ENCODE assay signal across 8 cellular contexts in genomic region chr6:116847234-116847633, GRCh38. TPM values are rescaled to one million over a fixed set of nuclear protein-coding genes. Genes with fewer than 3 reads are reported as not detected.
A peak's percentile ranks its signal among the peaks of the same experiment; 100 is the strongest.
DNase-seq lines count a peak whose midpoint lies in the region; ATAC-seq and TF ChIP-seq lines count a peak whose summit lies in the region.

No MANE protein-coding gene starts in this region.

- ATAC-seq in GM19452 (IDR thresholded peaks at IDR 0.05; ENCODE audit: unreplicated experiment) (no peak), upper lobe of left lung (ENCODE audit: low FRiP score in 2 of 2) (no peak)

- no peak overlapping the region for H3K4me2 ChIP-seq in neural progenitor cell

- no peak overlapping the region for H3K4me3 Mint-ChIP-seq in neural progenitor cell

- H3F3A ChIP-seq in neural progenitor cell (ENCODE audit: low read depth): no peaks in the 10 kb centered on the region

- TF ChIP-seq POLR2A in upper lobe of left lung (IDR thresholded peaks at IDR 0.05): no peak

- intact Hi-C loops in ascending aorta (cut with DNase I): no loop called here

- no peak overlapping the region for H3K9ac ChIP-seq in neural progenitor cell

- no peak for TF ChIP-seq EP300 in upper lobe of left lung (IDR thresholded peaks at IDR 0.05)

- H3K36me3 Mint-ChIP-seq in neural progenitor cell: no peaks in the 10 kb centered on the region

- no peaks in the 10 kb centered on the region for H3K4me1 Mint-ChIP-seq in neural progenitor cell

- no peak overlapping the region for H3K27ac Mint-ChIP-seq in neural progenitor cell

- DNase-seq in AML-193 (lab: John Stamatoyannopoulos, UW): peak; percentile 46 to 82
- DNase-seq in GM20000 (ENCODE audit: low spot score): peak; percentile 12
- DNase-seq in NCI-H2171 treated with DMSO at 0.1 percent for 48 hours (lab: John Stamatoyannopoulos, UW): peak; percentile 80
- DNase-seq in cardiac fibroblast (ENCODE audit: low read depth in 2 of 2): peak; percentile 49 to 66
- DNase-seq in neural progenitor cell (ENCODE audit: low spot score): no peak
- no peak for DNase-seq in upper lobe of left lung
- no peak for DNase-seq in ascending aorta (ENCODE audit: low spot score in 2 of 2)

- H3K27ac ChIP-seq in neural progenitor cell (no peak overlapping the region), upper lobe of left lung (no peak overlapping the region), ascending aorta (no peak overlapping the region)

- no peaks in the 10 kb centered on the region for H3K4me1 ChIP-seq in neural progenitor cell
- H3K4me1 ChIP-seq in upper lobe of left lung: no peaks in the 10 kb centered on the region
- no peaks in the 10 kb centered on the region for H3K4me1 ChIP-seq in ascending aorta

- 6 to 13% methylated on average over 1 of the region's 1 CpG for WGBS in upper lobe of left lung, 2 donors

- H3K27me3 ChIP-seq in neural progenitor cell (no peaks in the 10 kb centered on the region), upper lobe of left lung (no peaks in the 10 kb centered on the region), ascending aorta (no peaks in the 10 kb centered on the region)

- no peaks in the 10 kb centered on the region for H3K79me2 ChIP-seq in neural progenitor cell (ENCODE audit: low read depth)

- no peaks in the 10 kb centered on the region for H4K20me1 ChIP-seq in neural progenitor cell (ENCODE audit: low read depth)

- H3K4me3 ChIP-seq in cardiac fibroblast (replicated peaks in 1 of 2; ENCODE audit: low read depth in 2 of 2, low read length in 2 of 2): no peak overlapping the region
- H3K4me3 ChIP-seq in neural progenitor cell: no peak overlapping the region
- no peak overlapping the region for H3K4me3 ChIP-seq in upper lobe of left lung
- H3K4me3 ChIP-seq in ascending aorta: no peak overlapping the region

- no peaks in the 10 kb centered on the region for H3K36me3 ChIP-seq in neural progenitor cell
- no peaks in the 10 kb centered on the region for H3K36me3 ChIP-seq in upper lobe of left lung
- no peaks in the 10 kb centered on the region for H3K36me3 ChIP-seq in ascending aorta

- TF ChIP-seq CTCF in GM20000 (IDR thresholded peaks at IDR 0.05; ENCODE audit: extremely low read depth, missing control alignments) (no peak), cardiac fibroblast (IDR thresholded peaks at IDR 0.05; ENCODE audit: low read depth, low read length) (peak; percentile 4), neural progenitor cell (IDR thresholded peaks at IDR 0.05) (peak; percentile 25), upper lobe of left lung (IDR thresholded peaks at IDR 0.05) (peak in 2 of 6 experiments; percentile 16 to 31), ascending aorta (IDR thresholded peaks at IDR 0.05) (peak in 1 of 3 experiments; percentile 21)

- no peak overlapping the region for H2AFZ ChIP-seq in neural progenitor cell (replicated peaks)

- no peaks in the 10 kb centered on the region for H3K9me3 Mint-ChIP-seq in neural progenitor cell

- no peaks in the 10 kb centered on the region for H3K9me3 ChIP-seq in neural progenitor cell (ENCODE audit: low read depth)
- no peaks in the 10 kb centered on the region for H3K9me3 ChIP-seq in upper lobe of left lung
- H3K9me3 ChIP-seq in ascending aorta: no peaks in the 10 kb centered on the region

- H3K27me3 Mint-ChIP-seq in neural progenitor cell (ENCODE audit: insufficient read depth, low read depth): peaks cover 3% of the 10 kb centered on the region

RNA-seq across cellular contexts. Expression of gene GPRC6A, which starts 18.4 kb away (rescaled TPM):
- 0.06 TPM in 1 of 2 replicates, not detected in the other for total RNA-seq in neural progenitor cell (ENCODE audit: low replicate concordance)
- not detected for total RNA-seq in upper lobe of left lung
- not detected for total RNA-seq in ascending aorta

RNA-seq across cellular contexts. Expression of gene RFX6, which starts 29.8 kb away (rescaled TPM):
- not detected in 2 replicates for total RNA-seq in neural progenitor cell (ENCODE audit: low replicate concordance)
- total RNA-seq in upper lobe of left lung: under 1 TPM in 1 of 6 donors, not detected in 5; 0.11 TPM
- total RNA-seq in ascending aorta: not detected

Comparison
In these comparisons a context has a peak if more than half of its experiments do, and no peak if none do; other contexts are left out.
1. DNase-seq: peak in AML-193 (2 of 2), GM20000 (single experiment), NCI-H2171 treated with DMSO at 0.1 percent for 48 hours (single experiment) and cardiac fibroblast (2 of 2); none in neural progenitor cell (single experiment), upper lobe of left lung (0 of 2) and ascending aorta (0 of 2).